Comparison of ENCODE assay signal across 15 cellular contexts in genomic region chr1:239547987-239548386, GRCh38.
DNase-seq lines count a peak whose midpoint lies in the region; ATAC-seq and TF ChIP-seq lines count a peak whose summit lies in the region.
"Had no signal": no experiment of that assay in that cellular context is flagged by ENCODE, and none has a peak within 500 bp of the region (broad histone marks: within the 10 kb centered on the region; RNA-seq: fewer than 3 reads in every experiment).

No MANE protein-coding gene starts in this region.

- H3K9me3 ChIP-seq in CD4-positive, alpha-beta memory T cell (ENCODE audit: control insufficient read depth in 1 of 2, low read length in 2 of 2): no peaks in the 10 kb centered on the region
- no peaks in the 10 kb centered on the region for H3K9me3 ChIP-seq in tibial nerve
- H3K9me3 ChIP-seq: Peyer's patch had no signal

- no peaks in the 10 kb centered on the region for H3K27me3 Mint-ChIP-seq in CD4-positive, alpha-beta memory T cell
- H3K27me3 Mint-ChIP-seq in activated T-helper 17 cell treated with anti-CD3 and anti-CD28 coated beads, Interleukin-2, amount 50 U/mL, for 72 hours: no peaks in the 10 kb centered on the region
- H3K27me3 Mint-ChIP-seq in stimulated activated memory B cell treated with anti-CD40 and anti-IgM and Interleukin-4, amounts not matched to agents 10 μg/mL and 1 μg/mL and 100 μg/mL, for 72 hours: no peaks in the 10 kb centered on the region

- peaks cover 16 to 22% (median 17%) of the 10 kb centered on the region in 4 donors for H3K4me1 Mint-ChIP-seq in CD4-positive, alpha-beta memory T cell
- H3K4me1 Mint-ChIP-seq in activated T-helper 17 cell treated with anti-CD3 and anti-CD28 coated beads, Interleukin-2, amount 50 U/mL, for 72 hours: peaks cover 5% of the 10 kb centered on the region
- no peaks in the 10 kb centered on the region for H3K4me1 Mint-ChIP-seq in stimulated activated memory B cell treated with anti-CD40 and anti-IgM and Interleukin-4, amounts not matched to agents 10 μg/mL and 1 μg/mL and 100 μg/mL, for 72 hours

- ATAC-seq in HG02678 (IDR thresholded peaks at IDR 0.05; ENCODE audit: unreplicated experiment): peak; percentile 61
- peak; percentile 80 for ATAC-seq in activated T-helper 17 cell treated with anti-CD3 and anti-CD28 coated beads, Interleukin-2, amount 50 U/mL, for 72 hours (replicated peaks)
- ATAC-seq in stimulated activated memory B cell treated with anti-CD40 and anti-IgM and Interleukin-4, amounts not matched to agents 10 μg/mL and 1 μg/mL and 100 μg/mL, for 72 hours: no peak
- ATAC-seq: foreskin keratinocyte, sciatic nerve had no signal

- CTCF ChIA-PET in CD4-positive, alpha-beta memory T cell (lab: Charles Lee; ENCODE audit: partially characterized antibody): no interaction called here

- H3K36me3 ChIP-seq in CD4-positive, alpha-beta memory T cell (ENCODE audit: insufficient read depth, low read length): no peaks in the 10 kb centered on the region
- no peaks in the 10 kb centered on the region for H3K36me3 ChIP-seq in tibial nerve
- H3K36me3 ChIP-seq: Peyer's patch had no signal

- 41 to 61% methylated on average over 2 of the region's 2 CpGs for WGBS in tibial nerve, 2 donors

- DNase-seq in CD4-positive, alpha-beta memory T cell: peak in 4 of 5 donors; percentile 11 to 26 (median 15)
- DNase-seq in myocyte (ENCODE audit: low read depth) (peak; percentile 4), tibial nerve (ENCODE audit: low spot score in 2 of 2) (no peak), Kasumi-1 (lab: John Stamatoyannopoulos, UW) (no peak), putamen (ENCODE audit: low spot score) (no peak)
- DNase-seq: activated CD8-positive, alpha-beta memory T cell treated with anti-CD3 and anti-CD28 coated beads, Interleukin-2, amount 50 U/mL, for 4 hours; foreskin keratinocyte; MV-4-11; NCI-H446; Peyer's patch had no signal

- H3K4me1 ChIP-seq in CD4-positive, alpha-beta memory T cell (ENCODE audit: insufficient read depth, low read length): peaks cover 7% of the 10 kb centered on the region
- H3K4me1 ChIP-seq in tibial nerve: no peaks in the 10 kb centered on the region
- H3K4me1 ChIP-seq: foreskin keratinocyte, Peyer's patch had no signal

- H3K27me3 ChIP-seq in CD4-positive, alpha-beta memory T cell (ENCODE audit: insufficient read depth, low read length): no peaks in the 10 kb centered on the region
- no peaks in the 10 kb centered on the region for H3K27me3 ChIP-seq in tibial nerve
- H3K27me3 ChIP-seq: foreskin keratinocyte, Peyer's patch had no signal

- TF ChIP-seq POLR2A in tibial nerve (IDR thresholded peaks at IDR 0.05): no peak

- H3K9me3 Mint-ChIP-seq in CD4-positive, alpha-beta memory T cell: peaks cover 0 to 13% (median 7%) of the 10 kb centered on the region in 8 donors
- no peaks in the 10 kb centered on the region for H3K9me3 Mint-ChIP-seq in activated T-helper 17 cell treated with anti-CD3 and anti-CD28 coated beads, Interleukin-2, amount 50 U/mL, for 72 hours
- no peaks in the 10 kb centered on the region for H3K9me3 Mint-ChIP-seq in stimulated activated memory B cell treated with anti-CD40 and anti-IgM and Interleukin-4, amounts not matched to agents 10 μg/mL and 1 μg/mL and 100 μg/mL, for 72 hours

- peak overlapping the region; percentile 7 to 37 for H3K4me3 ChIP-seq in CD4-positive, alpha-beta memory T cell (ENCODE audit: low read length in 2 of 2)
- H3K4me3 ChIP-seq in tibial nerve: no peak overlapping the region

- no peak for TF ChIP-seq CTCF in tibial nerve (IDR thresholded peaks at IDR 0.05)

- peak overlapping the region; percentile 76 to 87 (median 86) for H3K4me3 Mint-ChIP-seq in CD4-positive, alpha-beta memory T cell
- peak overlapping the region; percentile 54 for H3K4me3 Mint-ChIP-seq in activated T-helper 17 cell treated with anti-CD3 and anti-CD28 coated beads, Interleukin-2, amount 50 U/mL, for 72 hours
- no peak overlapping the region for H3K4me3 Mint-ChIP-seq in stimulated activated memory B cell treated with anti-CD40 and anti-IgM and Interleukin-4, amounts not matched to agents 10 μg/mL and 1 μg/mL and 100 μg/mL, for 72 hours

- H3K27ac Mint-ChIP-seq in CD4-positive, alpha-beta memory T cell: peak overlapping the region; percentile 45 to 95 (median 89)
- H3K27ac Mint-ChIP-seq in activated T-helper 17 cell treated with anti-CD3 and anti-CD28 coated beads, Interleukin-2, amount 50 U/mL, for 72 hours: no peak overlapping the region
- no peak overlapping the region for H3K27ac Mint-ChIP-seq in stimulated activated memory B cell treated with anti-CD40 and anti-IgM and Interleukin-4, amounts not matched to agents 10 μg/mL and 1 μg/mL and 100 μg/mL, for 72 hours

- TF ChIP-seq EP300 in tibial nerve (IDR thresholded peaks at IDR 0.05): no peak

- H3K27ac ChIP-seq in CD4-positive, alpha-beta memory T cell (ENCODE audit: low read depth, low read length): no peak overlapping the region
- H3K27ac ChIP-seq in tibial nerve: no peak overlapping the region
- H3K27ac ChIP-seq: C4-2B, foreskin keratinocyte, Peyer's patch had no signal

- H3K36me3 Mint-ChIP-seq in CD4-positive, alpha-beta memory T cell: peaks cover 7 to 17% of the 10 kb centered on the region in 2 donors
- no peaks in the 10 kb centered on the region for H3K36me3 Mint-ChIP-seq in activated T-helper 17 cell treated with anti-CD3 and anti-CD28 coated beads, Interleukin-2, amount 50 U/mL, for 72 hours (ENCODE audit: low read depth)
- H3K36me3 Mint-ChIP-seq in stimulated activated memory B cell treated with anti-CD40 and anti-IgM and Interleukin-4, amounts not matched to agents 10 μg/mL and 1 μg/mL and 100 μg/mL, for 72 hours: no peaks in the 10 kb centered on the region

- POLR2A ChIA-PET in CD4-positive, alpha-beta memory T cell (lab: Charles Lee; ENCODE audit: partially characterized antibody): interaction anchor here (1.3 kb wide), 1 partner anchor 171 kb away, joined by 6 read pairs; no protein-coding TSS in a partner anchor

- intact Hi-C loops in CD4-positive, alpha-beta memory T cell (cut with micrococcal nuclease): loop anchor here (5.0 kb wide), 1 partner anchor 174 kb away; no protein-coding TSS in a partner anchor

Comparison
In these comparisons a context has a peak if more than half of its experiments do, and no peak if none do; other contexts are left out.
1. DNase-seq: peak in CD4-positive, alpha-beta memory T cell (4 of 5) and myocyte (single experiment); none in tibial nerve (0 of 2), Kasumi-1 (0 of 2) and putamen (single experiment).
2. H3K4me3 ChIP-seq: peak in CD4-positive, alpha-beta memory T cell (2 of 2); none in tibial nerve (0 of 4).
3. H3K27ac Mint-ChIP-seq: peak in CD4-positive, alpha-beta memory T cell (7 of 7); none in activated T-helper 17 cell treated with anti-CD3 and anti-CD28 coated beads, Interleukin-2, amount 50 U/mL, for 72 hours (single experiment) and stimulated activated memory B cell treated with anti-CD40 and anti-IgM and Interleukin-4, amounts not matched to agents 10 μg/mL and 1 μg/mL and 100 μg/mL, for 72 hours (single experiment).